Comparison of ENCODE assay signal across 8 cellular contexts in genomic region chr1:63367218-63368103, GRCh38. TPM values are rescaled to one million over a fixed set of nuclear protein-coding genes. Genes with fewer than 3 reads are reported as not detected.
DNase-seq lines count a peak whose midpoint lies in the region; ATAC-seq and TF ChIP-seq lines count a peak whose summit lies in the region.

Gene ALG6 (plus strand): TSS chr1:63367627. CDS start chr1:63370978, 3,351 bp downstream.

- POLR2A ChIA-PET in naive thymus-derived CD8-positive, alpha-beta T cell (lab: Charles Lee): interaction anchor here (0.7 to 1.5 kb wide), 5 partner anchors 9 to 226 kb away, joined by 3 to 6 read pairs (median 3); partner anchors contain the start of genes EFCAB7 and PGM1

- ATAC-seq in activated T-helper 17 cell treated with anti-CD3 and anti-CD28 coated beads, Interleukin-2, amount 50 U/mL, for 72 hours (replicated peaks): peak; percentile 96
- peak; percentile 83 to 87 for ATAC-seq in naive thymus-derived CD8-positive, alpha-beta T cell
- peak; percentile 92 to 94 for ATAC-seq in stimulated activated naive B cell treated with anti-CD40 and anti-IgM and Interleukin-4, amounts not matched to agents 10 μg/mL and 1 μg/mL and 100 μg/mL, for 72 hours (replicated peaks)

- peaks cover 2% of the 10 kb centered on the region for H3K27me3 Mint-ChIP-seq in activated T-helper 17 cell treated with anti-CD3 and anti-CD28 coated beads, Interleukin-2, amount 50 U/mL, for 72 hours
- H3K27me3 Mint-ChIP-seq in naive thymus-derived CD8-positive, alpha-beta T cell: peaks cover 0 to 10% (median 4%) of the 10 kb centered on the region in 5 donors
- peaks cover 0 to 3% of the 10 kb centered on the region in 2 donors for H3K27me3 Mint-ChIP-seq in stimulated activated naive B cell treated with anti-CD40 and anti-IgM and Interleukin-4, amounts not matched to agents 10 μg/mL and 1 μg/mL and 100 μg/mL, for 72 hours

- peaks cover 20% of the 10 kb centered on the region for H3K36me3 Mint-ChIP-seq in activated T-helper 17 cell treated with anti-CD3 and anti-CD28 coated beads, Interleukin-2, amount 50 U/mL, for 72 hours (ENCODE audit: low read depth)
- H3K36me3 Mint-ChIP-seq in naive thymus-derived CD8-positive, alpha-beta T cell: peaks cover 3 to 19% (median 5%) of the 10 kb centered on the region in 3 donors
- H3K36me3 Mint-ChIP-seq in stimulated activated naive B cell treated with anti-CD40 and anti-IgM and Interleukin-4, amounts not matched to agents 10 μg/mL and 1 μg/mL and 100 μg/mL, for 72 hours: peaks cover 7 to 9% of the 10 kb centered on the region in 2 donors

- peaks cover 9% of the 10 kb centered on the region for H3K4me1 Mint-ChIP-seq in activated T-helper 17 cell treated with anti-CD3 and anti-CD28 coated beads, Interleukin-2, amount 50 U/mL, for 72 hours
- peaks cover 17 to 40% (median 33%) of the 10 kb centered on the region in 4 donors for H3K4me1 Mint-ChIP-seq in naive thymus-derived CD8-positive, alpha-beta T cell
- peaks cover 12 to 22% of the 10 kb centered on the region in 2 donors for H3K4me1 Mint-ChIP-seq in stimulated activated naive B cell treated with anti-CD40 and anti-IgM and Interleukin-4, amounts not matched to agents 10 μg/mL and 1 μg/mL and 100 μg/mL, for 72 hours

- H3K4me3 ChIP-seq in fibroblast of mammary gland (ENCODE audit: control insufficient read depth, low read depth, low read length): peak within 1 kb of the TSS; percentile 90

- no peaks in the 10 kb centered on the region for H3K9me3 Mint-ChIP-seq in activated T-helper 17 cell treated with anti-CD3 and anti-CD28 coated beads, Interleukin-2, amount 50 U/mL, for 72 hours
- H3K9me3 Mint-ChIP-seq in naive thymus-derived CD8-positive, alpha-beta T cell: no peaks in the 10 kb centered on the region
- no peaks in the 10 kb centered on the region for H3K9me3 Mint-ChIP-seq in stimulated activated naive B cell treated with anti-CD40 and anti-IgM and Interleukin-4, amounts not matched to agents 10 μg/mL and 1 μg/mL and 100 μg/mL, for 72 hours

- peak within 1 kb of the TSS; percentile 93 for H3K27ac Mint-ChIP-seq in activated T-helper 17 cell treated with anti-CD3 and anti-CD28 coated beads, Interleukin-2, amount 50 U/mL, for 72 hours
- H3K27ac Mint-ChIP-seq in naive thymus-derived CD8-positive, alpha-beta T cell: peak within 1 kb of the TSS; percentile 85 to 95 (median 90)
- H3K27ac Mint-ChIP-seq in stimulated activated naive B cell treated with anti-CD40 and anti-IgM and Interleukin-4, amounts not matched to agents 10 μg/mL and 1 μg/mL and 100 μg/mL, for 72 hours: peak within 1 kb of the TSS; percentile 94

- DNase-seq in EL (peak; percentile 95), H4 (ENCODE audit: low spot score) (peak; percentile 92), RPMI7951 (ENCODE audit: low read depth) (peak; percentile 91), fibroblast of mammary gland (ENCODE audit: low read depth) (peak; percentile 84)
- DNase-seq in naive thymus-derived CD8-positive, alpha-beta T cell: peak; percentile 77 to 90 (median 88)
- DNase-seq in stimulated activated naive B cell treated with anti-CD40 and anti-IgM and Interleukin-4, amounts not matched to agents 10 μg/mL and 1 μg/mL and 100 μg/mL, for 72 hours: peak; percentile 97

- peak within 1 kb of the TSS; percentile 96 for H3K4me3 Mint-ChIP-seq in activated T-helper 17 cell treated with anti-CD3 and anti-CD28 coated beads, Interleukin-2, amount 50 U/mL, for 72 hours
- H3K4me3 Mint-ChIP-seq in naive thymus-derived CD8-positive, alpha-beta T cell: peak within 1 kb of the TSS; percentile 87 to 98 (median 94)
- H3K4me3 Mint-ChIP-seq in stimulated activated naive B cell treated with anti-CD40 and anti-IgM and Interleukin-4, amounts not matched to agents 10 μg/mL and 1 μg/mL and 100 μg/mL, for 72 hours: peak within 1 kb of the TSS; percentile 99 to 100

- TF ChIP-seq CTCF in LNCAP (IDR thresholded peaks at IDR 0.05): peak; percentile 24; the same call in 1 of the 2 replicates
- no peak for TF ChIP-seq CTCF in fibroblast of mammary gland (conservative IDR thresholded peaks at IDR 0.05; ENCODE audit: control insufficient read depth, insufficient read depth, low read depth, low read length)

RNA-seq across cellular contexts. Expression of gene ALG6, which starts in this region (rescaled TPM):
- total RNA-seq in H4 (2014; rRNA removed; shearing (Covaris generic)): 33.9 and 42.3 TPM in 2 replicates
- 15.3 and 26.3 TPM in 2 replicates for total RNA-seq in RPMI7951 (2014; rRNA removed; shearing (Covaris generic))
- total RNA-seq in activated T-helper 17 cell treated with anti-CD3 and anti-CD28 coated beads, Interleukin-2, amount 50 U/mL, for 72 hours: 10 to 100 TPM; 18.1 to 20.4 TPM
- total RNA-seq in naive thymus-derived CD8-positive, alpha-beta T cell: 10 to 100 TPM; 27.7 to 31.6 TPM
- 10 to 100 TPM; 16.3 to 22.1 (median 16.5) TPM for polyA plus RNA-seq in naive thymus-derived CD8-positive, alpha-beta T cell

Comparison
In these comparisons a context has a peak if more than half of its experiments do, and no peak if none do; other contexts are left out.
1. Peak in every context shown above with its lines: DNase-seq, ATAC-seq and H3K4me3 ChIP-seq.